In the genomic region with DNA sequence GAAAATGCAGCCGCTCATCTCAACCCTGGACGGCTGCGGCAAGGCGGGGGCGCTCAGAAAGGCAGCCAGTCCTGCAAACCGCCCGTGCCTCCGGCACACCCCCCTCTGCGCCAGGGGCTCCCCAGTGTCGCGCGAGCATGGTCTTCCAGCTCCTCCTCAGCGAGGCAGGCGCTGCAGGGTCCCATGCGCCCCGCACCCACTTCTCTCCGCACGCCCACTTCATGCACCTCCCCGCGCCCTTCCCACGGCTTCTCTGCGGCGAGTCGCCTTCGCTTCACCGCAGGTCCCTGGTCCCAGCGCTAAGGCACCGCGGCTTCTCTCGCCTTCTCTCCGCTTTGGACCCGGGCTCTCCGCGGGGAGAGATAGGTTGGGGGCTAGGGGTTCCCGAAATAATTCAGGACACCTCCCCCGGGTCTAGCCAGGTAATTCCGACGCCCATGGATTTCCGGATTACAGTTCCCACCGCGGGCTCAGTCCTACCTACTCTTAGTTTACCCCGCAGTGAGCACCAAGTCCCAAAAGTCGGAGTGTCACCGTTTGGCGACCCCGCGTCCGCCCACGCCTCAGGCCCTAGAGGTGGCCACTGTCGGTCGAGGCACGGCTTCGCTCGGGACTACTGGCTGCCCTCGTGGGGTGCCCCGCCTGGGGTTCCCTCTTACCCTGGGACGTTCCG, we compare ENCODE assay signal across 9 cellular contexts.
A peak's percentile ranks its signal among the peaks of the same experiment; 100 is the strongest.
DNase-seq lines count a peak whose midpoint lies in the region; ATAC-seq and TF ChIP-seq lines count a peak whose summit lies in the region.
"Had no signal": no experiment of that assay in that cellular context is flagged by ENCODE, and none has a peak within 500 bp of the region (broad histone marks: within the 10 kb centered on the region; RNA-seq: fewer than 3 reads in every experiment).

No MANE protein-coding gene starts in this region.

- H2BK5ac ChIP-seq in mesenchymal stem cell (ENCODE audit: low read depth, low read length, poor library complexity, severe bottlenecking) = no peak overlapping the region

- no peaks in the 10 kb centered on the region for H3K79me1 ChIP-seq in mesenchymal stem cell (replicated peaks; ENCODE audit: low read length, poor library complexity, severe bottlenecking)

- no peak overlapping the region for H3K4me3 ChIP-seq in body of pancreas
- no peak overlapping the region for H3K4me3 ChIP-seq in mesenchymal stem cell (ENCODE audit: insufficient read depth in 1 of 2, low read depth in 1 of 2, low read length in 2 of 2)
- H3K4me3 ChIP-seq in subcutaneous abdominal adipose tissue (ENCODE audit: low read depth in 1 of 5, low read length in 5 of 5) = peak overlapping the region in 3 of 5 donors; percentile 34 to 57 (median 41)
- no peak overlapping the region for H3K4me3 ChIP-seq in OCI-LY7 (ENCODE audit: low read depth, low read length, poor library complexity, severe bottlenecking)
- H3K4me3 ChIP-seq: SJSA1 had no signal

- no peak overlapping the region for H2BK15ac ChIP-seq in mesenchymal stem cell (ENCODE audit: low read depth, poor library complexity, severe bottlenecking)

- H3K4me1 ChIP-seq in body of pancreas = peaks cover 20% of the 10 kb centered on the region
- peaks cover 26% of the 10 kb centered on the region for H3K4me1 ChIP-seq in mesenchymal stem cell (ENCODE audit: control insufficient read depth, insufficient read depth, low read depth, low read length)
- peaks cover 0 to 28% (median 21%) of the 10 kb centered on the region in 5 donors for H3K4me1 ChIP-seq in subcutaneous abdominal adipose tissue (ENCODE audit: control insufficient read depth in 5 of 5, insufficient read depth in 5 of 5, low read length in 5 of 5)
- no peaks in the 10 kb centered on the region for H3K4me1 ChIP-seq in OCI-LY7 (ENCODE audit: insufficient read depth, low read length, poor library complexity, severe bottlenecking)

- peaks cover 95% of the 10 kb centered on the region for H3K27me3 Mint-ChIP-seq in T-helper 1 cell treated with Interleukin-12 subunit alpha and Interleukin-12 subunit beta and Interleukin-4 antibody, amounts not matched to agents 30 μg/mL and 1 μg/mL, for 36 hours (ENCODE audit: low read depth)

- no peaks in the 10 kb centered on the region for H3K36me3 Mint-ChIP-seq in T-helper 1 cell treated with Interleukin-12 subunit alpha and Interleukin-12 subunit beta and Interleukin-4 antibody, amounts not matched to agents 30 μg/mL and 1 μg/mL, for 36 hours (ENCODE audit: low read depth)

- H3K9ac ChIP-seq in mesenchymal stem cell (ENCODE audit: low read length) (no peak overlapping the region), subcutaneous abdominal adipose tissue (ENCODE audit: low read length in 5 of 5) (no peak overlapping the region)

- no peaks in the 10 kb centered on the region for H3K79me2 ChIP-seq in OCI-LY7 (ENCODE audit: insufficient read depth, low read depth, low read length)

- H2AFZ ChIP-seq in mesenchymal stem cell (ENCODE audit: low read depth, low read length) = no peak overlapping the region
- H2AFZ ChIP-seq in OCI-LY7 (ENCODE audit: low read length) = no peak overlapping the region

- POLR2A ChIA-PET in OCI-LY7 (lab: Charles Lee) = no interaction called here

- H3K27ac Mint-ChIP-seq in T-helper 1 cell treated with Interleukin-12 subunit alpha and Interleukin-12 subunit beta and Interleukin-4 antibody, amounts not matched to agents 30 μg/mL and 1 μg/mL, for 36 hours = no peak overlapping the region

- no peak overlapping the region for H3K14ac ChIP-seq in mesenchymal stem cell (ENCODE audit: low read length in 2 of 2)

- no peak overlapping the region for H4K8ac ChIP-seq in mesenchymal stem cell (ENCODE audit: low read length)

- H3K27ac ChIP-seq in body of pancreas (no peak overlapping the region), mesenchymal stem cell (ENCODE audit: low read length, poor library complexity, severe bottlenecking) (no peak overlapping the region), subcutaneous abdominal adipose tissue (ENCODE audit: low read depth, low read length) (no peak overlapping the region), OCI-LY7 (ENCODE audit: low read depth, low read length, poor library complexity, severe bottlenecking) (no peak overlapping the region)
- H3K27ac ChIP-seq: SJSA1 had no signal

- no peak for TF ChIP-seq CTCF in body of pancreas (IDR thresholded peaks at IDR 0.05)
- no peak for TF ChIP-seq CTCF in OCI-LY7 (conservative IDR thresholded peaks at IDR 0.05; ENCODE audit: low read length)
- TF ChIP-seq CTCF in GM20000 (IDR thresholded peaks at IDR 0.05; ENCODE audit: extremely low read depth, missing control alignments) = no peak

- no peak overlapping the region for H3K18ac ChIP-seq in mesenchymal stem cell (ENCODE audit: low read depth in 1 of 2, low read length in 2 of 2)

- peak overlapping the region; percentile 67 for H3K4me2 ChIP-seq in mesenchymal stem cell (ENCODE audit: low read length, poor library complexity, severe bottlenecking)
- H3K4me2 ChIP-seq in OCI-LY7 (ENCODE audit: low read length) = no peak overlapping the region

- H3K23ac ChIP-seq in mesenchymal stem cell (ENCODE audit: low read length in 2 of 2) = peak overlapping the region in 1 of 2 experiments; percentile 73

- DNase-seq in T-helper 1 cell (no peak), body of pancreas (no peak), mesenchymal stem cell (no peak), OCI-LY7 (ENCODE audit: low spot score) (no peak), GM20000 (ENCODE audit: low spot score) (no peak)

- no peak overlapping the region for H2BK12ac ChIP-seq in mesenchymal stem cell (ENCODE audit: low read length in 2 of 2)

- CTCF ChIA-PET in OCI-LY7 (lab: Charles Lee; ENCODE audit: unreplicated experiment) = no interaction called here

- H3K4ac ChIP-seq in mesenchymal stem cell (ENCODE audit: low read depth in 1 of 2, low read length in 2 of 2) = no peak overlapping the region

- H3K9me3 ChIP-seq in body of pancreas (no peaks in the 10 kb centered on the region), mesenchymal stem cell (ENCODE audit: control insufficient read depth, low read length) (no peaks in the 10 kb centered on the region), subcutaneous abdominal adipose tissue (ENCODE audit: control insufficient read depth in 5 of 5, low read length in 5 of 5) (no peaks in the 10 kb centered on the region), OCI-LY7 (ENCODE audit: low read length) (no peaks in the 10 kb centered on the region)
- H3K9me3 ChIP-seq: SJSA1 had no signal

- intact Hi-C loops in body of pancreas (cut with DNase I) (no loop called here), OCI-LY7 (cut with micrococcal nuclease; ENCODE audit: unreplicated experiment) (no loop called here)

- peak overlapping the region; percentile 42 for H3K4me3 Mint-ChIP-seq in T-helper 1 cell treated with Interleukin-12 subunit alpha and Interleukin-12 subunit beta and Interleukin-4 antibody, amounts not matched to agents 30 μg/mL and 1 μg/mL, for 36 hours

- H2BK120ac ChIP-seq in mesenchymal stem cell (ENCODE audit: low read depth, low read length) = no peak overlapping the region

- H2AK5ac ChIP-seq in mesenchymal stem cell (ENCODE audit: low read length, severe bottlenecking) = no peak overlapping the region

- no peak for TF ChIP-seq POLR2A in body of pancreas (IDR thresholded peaks at IDR 0.05)

- no peaks in the 10 kb centered on the region for H4K20me1 ChIP-seq in OCI-LY7 (ENCODE audit: insufficient read depth, low read length)

- no TSS peak for BruUV-seq in OCI-LY7 (replicated peaks; lab: Mats Ljungman, UMichigan)

- H3K36me3 ChIP-seq in body of pancreas (replicated peaks in 1 of 2; ENCODE audit: insufficient read depth in 1 of 2, low read depth in 2 of 2) (no peaks in the 10 kb centered on the region), mesenchymal stem cell (ENCODE audit: control insufficient read depth in 1 of 2, insufficient read depth in 2 of 2, low read depth in 1 of 2, low read length in 2 of 2) (no peaks in the 10 kb centered on the region), subcutaneous abdominal adipose tissue (ENCODE audit: control insufficient read depth in 5 of 5, insufficient read depth in 5 of 5, low read length in 5 of 5) (no peaks in the 10 kb centered on the region), OCI-LY7 (ENCODE audit: insufficient read depth, low read length) (no peaks in the 10 kb centered on the region)
- H3K36me3 ChIP-seq: SJSA1 had no signal

- H3K9me2 ChIP-seq in OCI-LY7 (ENCODE audit: insufficient read depth, low read length) = no peaks in the 10 kb centered on the region

- H3K27me3 ChIP-seq in body of pancreas = peaks cover 0 to 26% of the 10 kb centered on the region in 2 donors
- peaks cover 84 to 91% of the 10 kb centered on the region in 2 experiments for H3K27me3 ChIP-seq in mesenchymal stem cell (ENCODE audit: control insufficient read depth in 1 of 2, insufficient read depth in 1 of 2, low read length in 2 of 2)
- peaks cover 20 to 65% (median 34%) of the 10 kb centered on the region in 5 donors for H3K27me3 ChIP-seq in subcutaneous abdominal adipose tissue (ENCODE audit: control insufficient read depth in 5 of 5, insufficient read depth in 4 of 5, low read length in 5 of 5)

- 1 to 2% methylated on average over 35 to 58 of the region's 58 CpGs for WGBS in body of pancreas, 2 donors
- WGBS in mesenchymal stem cell = 2% methylated on average over 41 of the region's 58 CpGs

- H3K9me3 Mint-ChIP-seq in T-helper 1 cell treated with Interleukin-12 subunit alpha and Interleukin-12 subunit beta and Interleukin-4 antibody, amounts not matched to agents 30 μg/mL and 1 μg/mL, for 36 hours = no peaks in the 10 kb centered on the region

- peak; percentile 25 for ATAC-seq in body of pancreas
- ATAC-seq in GM21390 (IDR thresholded peaks at IDR 0.05; ENCODE audit: unreplicated experiment) = no peak

- peaks cover 6% of the 10 kb centered on the region for H3K4me1 Mint-ChIP-seq in T-helper 1 cell treated with Interleukin-12 subunit alpha and Interleukin-12 subunit beta and Interleukin-4 antibody, amounts not matched to agents 30 μg/mL and 1 μg/mL, for 36 hours (ENCODE audit: low read depth)

- H4K91ac ChIP-seq in mesenchymal stem cell (ENCODE audit: low read length) = no peak overlapping the region

Comparison
In these comparisons a context has a peak if more than half of its experiments do, and no peak if none do; other contexts are left out.
1. H3K4me3 ChIP-seq: peak in subcutaneous abdominal adipose tissue (3 of 5); none in body of pancreas (0 of 2), mesenchymal stem cell (0 of 2) and OCI-LY7 (single experiment).